1 cellular context compared by ENCODE assay signal in the genomic region with DNA sequence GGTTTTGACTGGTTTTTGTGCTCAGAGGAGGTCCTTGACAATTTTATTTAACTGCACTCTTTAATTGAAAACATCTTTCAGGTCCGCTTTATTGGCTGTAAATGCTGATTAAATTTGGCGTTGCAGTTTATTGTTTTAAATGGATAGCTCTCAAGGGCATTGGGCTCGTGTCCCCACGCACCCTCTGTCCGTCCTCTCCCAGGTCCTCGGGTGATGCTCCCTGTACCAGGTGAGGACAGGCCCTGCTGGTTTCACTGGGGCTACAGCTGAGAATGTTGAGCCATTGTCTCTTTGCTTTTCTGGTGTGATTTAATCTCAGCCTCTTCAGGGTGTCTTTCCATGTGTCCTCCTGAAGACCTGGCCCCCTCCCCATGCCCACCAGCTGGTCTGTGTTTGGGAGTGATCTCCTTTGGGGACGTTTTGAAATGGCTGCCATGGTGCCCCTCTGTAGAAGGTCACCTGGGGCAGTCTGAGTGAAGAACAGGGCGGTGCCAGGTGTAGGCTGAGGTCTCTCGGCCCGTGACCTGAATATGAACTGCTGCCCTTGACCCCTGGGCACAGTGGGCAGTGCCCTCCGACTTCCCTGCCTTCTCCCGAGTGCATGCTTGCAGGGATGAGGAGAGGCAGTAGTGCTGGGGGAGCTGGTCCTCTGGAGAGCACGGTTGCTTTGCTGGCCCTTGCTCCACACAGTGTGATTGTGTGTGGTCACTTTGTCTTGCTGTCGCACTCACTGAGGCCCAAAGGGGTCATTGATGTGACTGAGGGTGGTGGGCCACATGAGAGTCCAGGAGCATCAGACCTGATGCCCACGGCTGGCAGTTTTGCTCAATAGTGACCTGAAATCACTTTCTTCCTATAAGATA.
A peak's percentile ranks its signal among the peaks of the same experiment; 100 is the strongest.
TF ChIP-seq lines count a peak whose summit lies in the region.

No MANE protein-coding gene starts in this region.

TF ChIP-seq in HepG2, 621 proteins besides CTCF, POLR2A, EP300 and RAD21 (continued from another document and continues in another):
- TF ChIP-seq, protein P1, sequence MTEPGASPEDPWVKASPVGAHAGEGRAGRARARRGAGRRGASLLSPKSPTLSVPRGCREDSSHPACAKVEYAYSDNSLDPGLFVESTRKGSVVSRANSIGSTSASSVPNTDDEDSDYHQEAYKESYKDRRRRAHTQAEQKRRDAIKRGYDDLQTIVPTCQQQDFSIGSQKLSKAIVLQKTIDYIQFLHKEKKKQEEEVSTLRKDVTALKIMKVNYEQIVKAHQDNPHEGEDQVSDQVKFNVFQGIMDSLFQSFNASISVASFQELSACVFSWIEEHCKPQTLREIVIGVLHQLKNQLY (CRISPR knock-in tag; IDR thresholded peaks at IDR 0.05) = no peak
- TF ChIP-seq IKZF1 (IDR thresholded peaks at IDR 0.05) = no peak
- TF ChIP-seq, protein P2, sequence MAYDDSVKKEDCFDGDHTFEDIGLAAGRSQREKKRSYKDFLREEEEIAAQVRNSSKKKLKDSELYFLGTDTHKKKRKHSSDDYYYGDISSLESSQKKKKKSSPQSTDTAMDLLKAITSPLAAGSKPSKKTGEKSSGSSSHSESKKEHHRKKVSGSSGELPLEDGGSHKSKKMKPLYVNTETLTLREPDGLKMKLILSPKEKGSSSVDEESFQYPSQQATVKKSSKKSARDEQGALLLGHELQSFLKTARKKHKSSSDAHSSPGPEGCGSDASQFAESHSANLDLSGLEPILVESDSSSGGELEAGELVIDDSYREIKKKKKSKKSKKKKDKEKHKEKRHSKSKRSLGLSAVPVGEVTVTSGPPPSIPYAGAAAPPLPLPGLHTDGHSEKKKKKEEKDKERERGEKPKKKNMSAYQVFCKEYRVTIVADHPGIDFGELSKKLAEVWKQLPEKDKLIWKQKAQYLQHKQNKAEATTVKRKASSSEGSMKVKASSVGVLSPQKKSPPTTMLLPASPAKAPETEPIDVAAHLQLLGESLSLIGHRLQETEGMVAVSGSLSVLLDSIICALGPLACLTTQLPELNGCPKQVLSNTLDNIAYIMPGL (CRISPR knock-in tag; IDR thresholded peaks at IDR 0.05; ENCODE audit: borderline replicate concordance in 1 of 2, low read depth in 1 of 2) = 0 out of 4 replicates have a peak, but pooled peaks of 1 of the 2 experiments have one; percentile 19
- no peak for TF ChIP-seq ZNF746 (CRISPR knock-in tag; IDR thresholded peaks at IDR 0.05)
- no peak; the same call in 1 of the 2 replicates for TF ChIP-seq ZBTB38 (CRISPR knock-in tag; IDR thresholded peaks at IDR 0.05)
- no peak for TF ChIP-seq PCBP2 (optimal IDR thresholded peaks at IDR 0.05; ENCODE audit: low read depth, low read length, poor library complexity, severe bottlenecking)
- peak; percentile 35; the same call in 1 of the 2 replicates for TF ChIP-seq RBAK (CRISPR knock-in tag; IDR thresholded peaks at IDR 0.05)
- TF ChIP-seq ZSCAN25 (CRISPR knock-in tag; IDR thresholded peaks at IDR 0.05) = peak; percentile 75; the same call in 1 of the 2 replicates
- peak; percentile 62; the same call in 1 of the 2 replicates for TF ChIP-seq FOXC1 (CRISPR knock-in tag; IDR thresholded peaks at IDR 0.05; ENCODE audit: borderline replicate concordance)
- peak; percentile 63; the same call in 1 of the 2 replicates for TF ChIP-seq ZNF224 (CRISPR knock-in tag; IDR thresholded peaks at IDR 0.05)
- TF ChIP-seq ATM (IDR thresholded peaks at IDR 0.05; ENCODE audit: borderline replicate concordance) = no peak
- TF ChIP-seq, protein P3, sequence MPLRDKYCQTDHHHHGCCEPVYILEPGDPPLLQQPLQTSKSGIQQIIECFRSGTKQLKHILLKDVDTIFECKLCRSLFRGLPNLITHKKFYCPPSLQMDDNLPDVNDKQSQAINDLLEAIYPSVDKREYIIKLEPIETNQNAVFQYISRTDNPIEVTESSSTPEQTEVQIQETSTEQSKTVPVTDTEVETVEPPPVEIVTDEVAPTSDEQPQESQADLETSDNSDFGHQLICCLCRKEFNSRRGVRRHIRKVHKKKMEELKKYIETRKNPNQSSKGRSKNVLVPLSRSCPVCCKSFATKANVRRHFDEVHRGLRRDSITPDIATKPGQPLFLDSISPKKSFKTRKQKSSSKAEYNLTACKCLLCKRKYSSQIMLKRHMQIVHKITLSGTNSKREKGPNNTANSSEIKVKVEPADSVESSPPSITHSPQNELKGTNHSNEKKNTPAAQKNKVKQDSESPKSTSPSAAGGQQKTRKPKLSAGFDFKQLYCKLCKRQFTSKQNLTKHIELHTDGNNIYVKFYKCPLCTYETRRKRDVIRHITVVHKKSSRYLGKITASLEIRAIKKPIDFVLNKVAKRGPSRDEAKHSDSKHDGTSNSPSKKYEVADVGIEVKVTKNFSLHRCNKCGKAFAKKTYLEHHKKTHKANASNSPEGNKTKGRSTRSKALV (CRISPR knock-in tag; IDR thresholded peaks at IDR 0.05) = no peak
- no peak for TF ChIP-seq ZKSCAN5 (CRISPR knock-in tag; IDR thresholded peaks at IDR 0.05)
- no peak for TF ChIP-seq BRCA1 (CRISPR knock-in tag; IDR thresholded peaks at IDR 0.05)
- peak; percentile 74; the same call in 1 of the 2 replicates for TF ChIP-seq ZNF615 (CRISPR knock-in tag; IDR thresholded peaks at IDR 0.05; ENCODE audit: borderline replicate concordance)
- peak; percentile 78 for TF ChIP-seq RBM39 (IDR thresholded peaks at IDR 0.05; ENCODE audit: low read depth, low read length, poor library complexity, severe bottlenecking)
- TF ChIP-seq, protein P4, sequence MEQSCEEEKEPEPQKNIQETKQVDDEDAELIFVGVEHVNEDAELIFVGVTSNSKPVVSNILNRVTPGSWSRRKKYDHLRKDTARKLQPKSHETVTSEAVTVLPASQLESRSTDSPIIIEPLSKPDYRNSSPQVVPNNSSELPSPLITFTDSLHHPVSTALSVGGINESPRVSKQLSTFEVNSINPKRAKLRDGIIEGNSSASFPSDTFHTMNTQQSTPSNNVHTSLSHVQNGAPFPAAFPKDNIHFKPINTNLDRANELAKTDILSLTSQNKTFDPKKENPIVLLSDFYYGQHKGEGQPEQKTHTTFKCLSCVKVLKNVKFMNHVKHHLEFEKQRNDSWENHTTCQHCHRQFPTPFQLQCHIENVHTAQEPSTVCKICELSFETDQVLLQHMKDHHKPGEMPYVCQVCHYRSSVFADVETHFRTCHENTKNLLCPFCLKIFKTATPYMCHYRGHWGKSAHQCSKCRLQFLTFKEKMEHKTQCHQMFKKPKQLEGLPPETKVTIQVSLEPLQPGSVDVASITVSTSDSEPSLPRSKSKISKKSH (CRISPR knock-in tag; IDR thresholded peaks at IDR 0.05; ENCODE audit: borderline replicate concordance) = peak; percentile 81; the same call in 1 of the 2 replicates
- TF ChIP-seq ZBTB26 (CRISPR knock-in tag; IDR thresholded peaks at IDR 0.05; ENCODE audit: borderline replicate concordance) = no peak
- peak; percentile 75; the same call in 1 of the 2 replicates for TF ChIP-seq HIVEP1 (CRISPR knock-in tag; IDR thresholded peaks at IDR 0.05)
- peak; percentile 4; the same call in 1 of the 2 replicates for TF ChIP-seq CBX5 (CRISPR knock-in tag; IDR thresholded peaks at IDR 0.05; ENCODE audit: borderline replicate concordance)
- peak; percentile 47; the same call in 1 of the 2 replicates for TF ChIP-seq ZNF552 (CRISPR knock-in tag; IDR thresholded peaks at IDR 0.05; ENCODE audit: borderline replicate concordance)
- TF ChIP-seq SRF (IDR thresholded peaks at IDR 0.05; ENCODE audit: low read depth, low read length) = 0 out of 2 replicates have a peak, but pooled peaks have one; percentile 2
- no peak for TF ChIP-seq EED (CRISPR knock-in tag; IDR thresholded peaks at IDR 0.05)
- TF ChIP-seq ZNF629 (CRISPR knock-in tag; conservative IDR thresholded peaks at IDR 0.05) = no peak
- TF ChIP-seq ZNF296 (CRISPR knock-in tag; conservative IDR thresholded peaks at IDR 0.05) = peak; percentile 85
- TF ChIP-seq FIP1L1 (IDR thresholded peaks at IDR 0.05; ENCODE audit: borderline replicate concordance, insufficient read depth, low read depth, low read length) = 0 out of 2 replicates have a peak, but pooled peaks have one; percentile 57
- 0 out of 2 replicates have a peak, but pooled peaks have one; percentile 14 for TF ChIP-seq ZNF317 (CRISPR knock-in tag; IDR thresholded peaks at IDR 0.05)
- no peak for TF ChIP-seq GPBP1L1 (CRISPR knock-in tag; IDR thresholded peaks at IDR 0.05)
- peak; percentile 26; the same call in 1 of the 2 replicates for TF ChIP-seq ZNF512B (CRISPR knock-in tag; IDR thresholded peaks at IDR 0.05; ENCODE audit: borderline replicate concordance)
- no peak for TF ChIP-seq SMC3 (IDR thresholded peaks at IDR 0.05; ENCODE audit: low read length)
- TF ChIP-seq SAFB2 (CRISPR knock-in tag; IDR thresholded peaks at IDR 0.05; ENCODE audit: borderline replicate concordance, low read depth) = no peak
- no peak for TF ChIP-seq ZNF790 (CRISPR knock-in tag; IDR thresholded peaks at IDR 0.05; ENCODE audit: borderline replicate concordance)
- TF ChIP-seq PRDM4 (CRISPR knock-in tag; IDR thresholded peaks at IDR 0.05; ENCODE audit: borderline replicate concordance) = 0 out of 2 replicates have a peak, but pooled peaks have one; percentile 29
- TF ChIP-seq MTA1 (CRISPR knock-in tag; IDR thresholded peaks at IDR 0.05; ENCODE audit: borderline replicate concordance) = peak; percentile 44; the same call in 1 of the 2 replicates
- TF ChIP-seq LBX2 (CRISPR knock-in tag; IDR thresholded peaks at IDR 0.05; ENCODE audit: borderline replicate concordance) = peak; percentile 63; the same call in 1 of the 2 replicates
- TF ChIP-seq KAT7 (CRISPR knock-in tag; IDR thresholded peaks at IDR 0.05; ENCODE audit: borderline replicate concordance) = peak; percentile 74; the same call in 1 of the 2 replicates
- TF ChIP-seq, protein P5, sequence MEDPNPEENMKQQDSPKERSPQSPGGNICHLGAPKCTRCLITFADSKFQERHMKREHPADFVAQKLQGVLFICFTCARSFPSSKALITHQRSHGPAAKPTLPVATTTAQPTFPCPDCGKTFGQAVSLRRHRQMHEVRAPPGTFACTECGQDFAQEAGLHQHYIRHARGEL (CRISPR knock-in tag; IDR thresholded peaks at IDR 0.05) = peak; percentile 58; the same call in 1 of the 2 replicates
- TF ChIP-seq ZGPAT (CRISPR knock-in tag; IDR thresholded peaks at IDR 0.05) = no peak
